Comparison of ENCODE assay signal across 6 cellular contexts in genomic region chr5:28549588-28549987, GRCh38.
"Had no signal": no experiment of that assay in that cellular context is flagged by ENCODE, and none has a peak within 500 bp of the region (broad histone marks: within the 10 kb centered on the region; RNA-seq: fewer than 3 reads in every experiment).

No MANE protein-coding gene starts in this region.

- H3K27ac ChIP-seq: HL-60 had no signal

- H3K4me3 ChIP-seq: K562 had no signal

- DNase-seq: IMR-90, KBM-7, KG1 had no signal

- ATAC-seq: HepG2, K562 had no signal
